ENCODE assay signal across 2 cellular contexts in genomic region chr2:157341381-157341780, GRCh38. TPM values are rescaled to one million over a fixed set of nuclear protein-coding genes. Genes with fewer than 3 reads are reported as not detected.
"Had no signal": no experiment of that assay in that cellular context is flagged by ENCODE, and none has a peak within 500 bp of the region (broad histone marks: within the 10 kb centered on the region; RNA-seq: fewer than 3 reads in every experiment).

No MANE protein-coding gene starts in this region.

RNA-seq across cellular contexts. Expression of gene ERMN, which starts 15.8 kb away (rescaled TPM):
- total RNA-seq: ascending aorta, Right ventricle myocardium inferior had no signal
